ENCODE assay signal across 8 cellular contexts in the genomic region with DNA sequence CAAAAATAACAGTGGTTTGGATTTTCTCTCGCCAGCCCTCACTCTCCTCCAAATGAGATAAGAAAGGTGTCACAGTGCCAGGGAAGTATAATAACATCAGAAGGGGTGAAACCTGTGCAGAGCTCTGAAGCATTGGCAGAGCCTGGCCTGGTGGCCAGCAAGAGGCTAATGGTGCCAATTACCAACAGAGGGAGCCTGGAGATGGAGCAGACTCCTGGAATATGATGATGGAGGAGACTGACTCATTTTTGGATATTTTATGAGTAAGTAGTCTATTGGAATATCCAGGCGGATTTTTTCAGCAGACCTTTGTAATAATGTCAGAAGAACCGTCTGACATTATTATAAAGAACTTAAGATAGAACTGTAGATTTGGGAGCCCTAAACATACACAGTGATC.
A peak's percentile ranks its signal among the peaks of the same experiment; 100 is the strongest.
DNase-seq lines count a peak whose midpoint lies in the region; ATAC-seq, FAIRE-seq and TF ChIP-seq lines count a peak whose summit lies in the region.

No MANE protein-coding gene starts in this region.

- no peak for ATAC-seq in naive thymus-derived CD4-positive, alpha-beta T cell
- ATAC-seq in GM21717 (IDR thresholded peaks at IDR 0.05; ENCODE audit: unreplicated experiment): no peak
- ATAC-seq in GM21526 (IDR thresholded peaks at IDR 0.05; ENCODE audit: low FRiP score, unreplicated experiment): no peak

- H3K27me3 ChIP-seq in endothelial cell of umbilical vein (ENCODE audit: control insufficient read depth in 2 of 2, insufficient read depth in 2 of 2, low read length in 2 of 2): no peaks in the 10 kb centered on the region
- no peaks in the 10 kb centered on the region for H3K27me3 ChIP-seq in naive thymus-derived CD4-positive, alpha-beta T cell (ENCODE audit: control insufficient read depth in 2 of 2, insufficient read depth in 2 of 2, low read length in 2 of 2)

- no peak overlapping the region for H3K27ac Mint-ChIP-seq in naive thymus-derived CD4-positive, alpha-beta T cell

- H3K36me3 ChIP-seq in endothelial cell of umbilical vein (ENCODE audit: control insufficient read depth in 2 of 2, extremely low read depth in 1 of 2, insufficient read depth in 2 of 2, low read length in 2 of 2): no peaks in the 10 kb centered on the region
- H3K36me3 ChIP-seq in naive thymus-derived CD4-positive, alpha-beta T cell (ENCODE audit: control insufficient read depth in 2 of 3, insufficient read depth in 3 of 3, low read length in 3 of 3): no peaks in the 10 kb centered on the region

- no peaks in the 10 kb centered on the region for H3K79me2 ChIP-seq in endothelial cell of umbilical vein (ENCODE audit: control insufficient read depth, insufficient read depth, low read length)

- no peaks in the 10 kb centered on the region for H3K9me3 ChIP-seq in endothelial cell of umbilical vein (replicated peaks; ENCODE audit: control insufficient read depth, insufficient read depth, low read length)
- H3K9me3 ChIP-seq in naive thymus-derived CD4-positive, alpha-beta T cell (ENCODE audit: control insufficient read depth in 2 of 3, low read length in 3 of 3): no peaks in the 10 kb centered on the region

- no peaks in the 10 kb centered on the region for H4K20me1 ChIP-seq in endothelial cell of umbilical vein (replicated peaks; ENCODE audit: control insufficient read depth, extremely low read depth, insufficient read depth, low read length)

- intact Hi-C loops in endothelial cell of umbilical vein (cut with micrococcal nuclease): loop anchor here (1.0 to 2.0 kb wide), 5 partner anchors 82 to 634 kb away; no protein-coding TSS in a partner anchor
- intact Hi-C loops in naive thymus-derived CD4-positive, alpha-beta T cell (cut with micrococcal nuclease): no loop called here

- H3K27ac ChIP-seq in endothelial cell of umbilical vein (ENCODE audit: insufficient read depth, low read depth, low read length): no peak overlapping the region
- H3K27ac ChIP-seq in naive thymus-derived CD4-positive, alpha-beta T cell (ENCODE audit: low read depth, low read length): no peak overlapping the region

- H3K36me3 Mint-ChIP-seq in naive thymus-derived CD4-positive, alpha-beta T cell: no peaks in the 10 kb centered on the region

- peaks cover 0 to 2% (median 0%) of the 10 kb centered on the region in 7 donors for H3K4me1 Mint-ChIP-seq in naive thymus-derived CD4-positive, alpha-beta T cell

- TF ChIP-seq POLR2A in endothelial cell of umbilical vein (IDR thresholded peaks at IDR 0.05; ENCODE audit: low read depth, low read length): no peak

- peak; percentile 55 to 57 for TF ChIP-seq CTCF in endothelial cell of umbilical vein (IDR thresholded peaks at IDR 0.05; ENCODE audit: extremely low read depth in 1 of 2, insufficient read depth in 1 of 2, low read depth in 1 of 2, low read length in 2 of 2)

- H3K4me3 Mint-ChIP-seq in naive thymus-derived CD4-positive, alpha-beta T cell: no peak overlapping the region

- H3K4me2 ChIP-seq in endothelial cell of umbilical vein (ENCODE audit: insufficient read depth, low read length): no peak overlapping the region

- peaks cover 9% of the 10 kb centered on the region for H3K4me1 ChIP-seq in endothelial cell of umbilical vein (ENCODE audit: control insufficient read depth, extremely low read depth, insufficient read depth, low read length)
- no peaks in the 10 kb centered on the region for H3K4me1 ChIP-seq in naive thymus-derived CD4-positive, alpha-beta T cell (ENCODE audit: control insufficient read depth in 2 of 2, insufficient read depth in 2 of 2, low read length in 2 of 2)

- H3K27me3 Mint-ChIP-seq in naive thymus-derived CD4-positive, alpha-beta T cell: peaks cover 0 to 5% (median 0%) of the 10 kb centered on the region in 5 donors

- no peaks in the 10 kb centered on the region for H3K9me1 ChIP-seq in endothelial cell of umbilical vein (replicated peaks; ENCODE audit: control insufficient read depth, extremely low read depth, insufficient read depth, low read length)

- BruUV-seq in endothelial cell of umbilical vein (replicated peaks; lab: Mats Ljungman, UMichigan): no TSS peak

- dilution Hi-C loops in endothelial cell of umbilical vein (cut with MboI; ENCODE audit: extremely low pct_ligation_motif_present, low sequenced_read_pairs): no loop called here

- H3K9me3 Mint-ChIP-seq in naive thymus-derived CD4-positive, alpha-beta T cell: peaks cover 0 to 5% (median 0%) of the 10 kb centered on the region in 11 donors

- DNase-seq in DMS53 (lab: John Stamatoyannopoulos, UW) (peak; percentile 76), NCI-H748 (lab: John Stamatoyannopoulos, UW; ENCODE audit: unreplicated experiment) (peak; percentile 62), endothelial cell of umbilical vein (ENCODE audit: low read depth, low spot score) (peak; percentile 79), non-pigmented ciliary epithelial cell (ENCODE audit: low read depth) (peak; percentile 53), frontal cortex (ENCODE audit: low spot score in 2 of 2) (no peak)
- no peak for DNase-seq in naive thymus-derived CD4-positive, alpha-beta T cell

- H3K9ac ChIP-seq in endothelial cell of umbilical vein (replicated peaks; ENCODE audit: extremely low read depth, insufficient read depth, low read length): no peak overlapping the region

- POLR2A ChIA-PET in endothelial cell of umbilical vein (lab: Charles Lee): no interaction called here
- POLR2A ChIA-PET in naive thymus-derived CD4-positive, alpha-beta T cell (lab: Charles Lee): no interaction called here

- CTCF ChIA-PET in endothelial cell of umbilical vein (lab: Charles Lee): interaction anchor here (0.6 to 3.2 kb wide), 10 partner anchors 16 to 466 kb away, joined by 3 to 35 read pairs (median 3); no protein-coding TSS in a partner anchor
- CTCF ChIA-PET in naive thymus-derived CD4-positive, alpha-beta T cell (lab: Charles Lee): no interaction called here

- no peak overlapping the region for H3K4me3 ChIP-seq in endothelial cell of umbilical vein (replicated peaks in 1 of 3; ENCODE audit: insufficient read depth in 1 of 3, low read depth in 1 of 3, low read length in 3 of 3)
- no peak overlapping the region for H3K4me3 ChIP-seq in naive thymus-derived CD4-positive, alpha-beta T cell (ENCODE audit: low read length)

- FAIRE-seq in endothelial cell of umbilical vein (lab: Jason Lieb, UNC): no peak
- no peak for FAIRE-seq in frontal cortex (lab: Jason Lieb, UNC)

- H2AFZ ChIP-seq in endothelial cell of umbilical vein (ENCODE audit: low read depth, low read length): peak overlapping the region; percentile 57

TF ChIP-seq in endothelial cell of umbilical vein, 7 proteins besides CTCF, POLR2A, EP300 and RAD21:
- TF ChIP-seq, protein P1, sequence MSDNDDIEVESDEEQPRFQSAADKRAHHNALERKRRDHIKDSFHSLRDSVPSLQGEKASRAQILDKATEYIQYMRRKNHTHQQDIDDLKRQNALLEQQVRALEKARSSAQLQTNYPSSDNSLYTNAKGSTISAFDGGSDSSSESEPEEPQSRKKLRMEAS (IDR thresholded peaks at IDR 0.05; ENCODE audit: insufficient read depth, insufficient read length): no peak
- TF ChIP-seq MYC (IDR thresholded peaks at IDR 0.05; ENCODE audit: low read depth, low read length) (no peak), JUN (IDR thresholded peaks at IDR 0.05; ENCODE audit: borderline replicate concordance, insufficient read depth, insufficient read length, low read depth) (no peak), EZH2 (IDR thresholded peaks at IDR 0.05; ENCODE audit: borderline replicate concordance, low read depth, low read length, severe bottlenecking) (no peak), POLR2AphosphoS5 (IDR thresholded peaks at IDR 0.05; ENCODE audit: insufficient read depth, low read depth, low read length) (no peak), FOS (IDR thresholded peaks at IDR 0.05; ENCODE audit: borderline replicate concordance, insufficient read depth, low read length) (peak; percentile 65), GATA2 (IDR thresholded peaks at IDR 0.05; ENCODE audit: insufficient read depth, insufficient read length, low read depth, low read length) (no peak)

Comparison
In these comparisons a context has a peak if more than half of its experiments do, and no peak if none do; other contexts are left out.
1. DNase-seq: peak in DMS53 (single experiment), NCI-H748 (single experiment), endothelial cell of umbilical vein (single experiment) and non-pigmented ciliary epithelial cell (single experiment); none in frontal cortex (0 of 2) and naive thymus-derived CD4-positive, alpha-beta T cell (0 of 9).